ENCODE assay signal across 19 cellular contexts in genomic region chr6:90575267-90575666, GRCh38. TPM values are rescaled to one million over a fixed set of nuclear protein-coding genes. Genes with fewer than 3 reads are reported as not detected.
A peak's percentile ranks its signal among the peaks of the same experiment; 100 is the strongest.
DNase-seq lines count a peak whose midpoint lies in the region; ATAC-seq and TF ChIP-seq lines count a peak whose summit lies in the region.
"Had no signal": no experiment of that assay in that cellular context is flagged by ENCODE, and none has a peak within 500 bp of the region (broad histone marks: within the 10 kb centered on the region; RNA-seq: fewer than 3 reads in every experiment).

No MANE protein-coding gene starts in this region.

- ATAC-seq in GM23338 = peak; percentile 84
- no peak for ATAC-seq in stimulated activated naive B cell treated with anti-CD40 and anti-IgM and Interleukin-4, amounts not matched to agents 10 μg/mL and 1 μg/mL and 100 μg/mL, for 72 hours (replicated peaks)
- ATAC-seq: K562 had no signal

- TF ChIP-seq EP300 in SK-N-SH (IDR thresholded peaks at IDR 0.05; ENCODE audit: borderline replicate concordance in 1 of 2, low read depth in 1 of 2, low read length in 1 of 2) = no peak

- no peak overlapping the region for H3K9ac ChIP-seq in SK-N-SH
- H3K9ac ChIP-seq: BLaER1 had no signal

- H3K79me2 ChIP-seq in GM23338 (replicated peaks; ENCODE audit: insufficient read depth) = peaks cover 82% of the 10 kb centered on the region
- peaks cover 99% of the 10 kb centered on the region for H3K79me2 ChIP-seq in SK-N-SH (ENCODE audit: insufficient read depth)

- H3K4me3 Mint-ChIP-seq in GM23338 (no peak overlapping the region), chondrocyte (ENCODE audit: unreplicated experiment) (no peak overlapping the region)
- H3K4me3 Mint-ChIP-seq in stimulated activated naive B cell treated with anti-CD40 and anti-IgM and Interleukin-4, amounts not matched to agents 10 μg/mL and 1 μg/mL and 100 μg/mL, for 72 hours = no peak overlapping the region
- H3K4me3 Mint-ChIP-seq: CD4-positive, CD25-positive, alpha-beta regulatory T cell had no signal

- DNase-seq in GM23338 (ENCODE audit: low spot score) (peak; percentile 30), chondrocyte (ENCODE audit: low spot score) (no peak), iPS-NIHi7 (ENCODE audit: extremely low spot score) (peak; percentile 31), DMS 273 treated with DMSO at 0.1 percent for 48 hours (lab: John Stamatoyannopoulos, UW) (no peak), SK-N-SH (no peak), NCI-H69 (lab: John Stamatoyannopoulos, UW) (no peak)
- DNase-seq in stimulated activated naive B cell treated with anti-CD40 and anti-IgM and Interleukin-4, amounts not matched to agents 10 μg/mL and 1 μg/mL and 100 μg/mL, for 72 hours = no peak
- DNase-seq: CD4-positive, CD25-positive, alpha-beta regulatory T cell; COR-L47; DMS79; GF-D8; NCI-H1105; NCI-H1436 treated with DMSO at 0.1 percent for 48 hours; NCI-H187 treated with DMSO at 0.1 percent for 48 hours; NCI-H2171 treated with DMSO at 0.1 percent for 48 hours; NCI-H524; NCI-H774 had no signal

- H3K4me2 ChIP-seq in GM23338 (no peak overlapping the region), SK-N-SH (no peak overlapping the region)
- H3K4me2 ChIP-seq: BLaER1 had no signal

- H3K9me3 Mint-ChIP-seq in GM23338 = no peaks in the 10 kb centered on the region
- H3K9me3 Mint-ChIP-seq in chondrocyte (ENCODE audit: low read depth) = no peaks in the 10 kb centered on the region
- H3K9me3 Mint-ChIP-seq in stimulated activated naive B cell treated with anti-CD40 and anti-IgM and Interleukin-4, amounts not matched to agents 10 μg/mL and 1 μg/mL and 100 μg/mL, for 72 hours = no peaks in the 10 kb centered on the region
- H3K9me3 Mint-ChIP-seq: CD4-positive, CD25-positive, alpha-beta regulatory T cell had no signal

- CTCF ChIA-PET in SK-N-SH (lab: Yijun Ruan, JAX) = no interaction called here

- H3K36me3 ChIP-seq in GM23338 (ENCODE audit: insufficient read depth) (no peaks in the 10 kb centered on the region), SK-N-SH (replicated peaks in 1 of 2; ENCODE audit: control insufficient read depth in 1 of 2, insufficient read depth in 2 of 2, low read length in 1 of 2) (peaks cover 26 to 27% of the 10 kb centered on the region in 2 experiments)

- H3K4me3 ChIP-seq in GM23338 = no peak overlapping the region
- no peak overlapping the region for H3K4me3 ChIP-seq in SK-N-SH (ENCODE audit: low read depth in 2 of 2, low read length in 1 of 2)
- H3K4me3 ChIP-seq: BLaER1, K562 had no signal

- POLR2A ChIA-PET in SK-N-SH (lab: Yijun Ruan, JAX) = no interaction called here

- H4K20me1 ChIP-seq in GM23338 (replicated peaks; ENCODE audit: insufficient read depth) (peaks cover 46% of the 10 kb centered on the region), SK-N-SH (ENCODE audit: insufficient read depth) (peaks cover 64% of the 10 kb centered on the region)

- H3K27ac Mint-ChIP-seq in GM23338 = no peak overlapping the region
- H3K27ac Mint-ChIP-seq in chondrocyte (ENCODE audit: unreplicated experiment) = peak overlapping the region; percentile 25
- peak overlapping the region; percentile 48 for H3K27ac Mint-ChIP-seq in stimulated activated naive B cell treated with anti-CD40 and anti-IgM and Interleukin-4, amounts not matched to agents 10 μg/mL and 1 μg/mL and 100 μg/mL, for 72 hours
- H3K27ac Mint-ChIP-seq: CD4-positive, CD25-positive, alpha-beta regulatory T cell had no signal

- H3K4me1 ChIP-seq in GM23338 (ENCODE audit: insufficient read depth) = peaks cover 10% of the 10 kb centered on the region; the same call in 1 of the 2 replicates
- no peaks in the 10 kb centered on the region; a peak in 1 of 4 replicates for H3K4me1 ChIP-seq in SK-N-SH (ENCODE audit: control insufficient read depth in 1 of 2, insufficient read depth in 2 of 2, low read depth in 1 of 2, low read length in 1 of 2)
- H3K4me1 ChIP-seq: BLaER1 had no signal

- no peaks in the 10 kb centered on the region for H3K36me3 Mint-ChIP-seq in GM23338 (ENCODE audit: low read depth)
- H3K36me3 Mint-ChIP-seq in chondrocyte (ENCODE audit: low read depth) = peaks cover 3% of the 10 kb centered on the region
- peaks cover 5 to 7% of the 10 kb centered on the region in 2 donors for H3K36me3 Mint-ChIP-seq in stimulated activated naive B cell treated with anti-CD40 and anti-IgM and Interleukin-4, amounts not matched to agents 10 μg/mL and 1 μg/mL and 100 μg/mL, for 72 hours

- no peaks in the 10 kb centered on the region for H3K9me3 ChIP-seq in SK-N-SH
- H3K9me3 ChIP-seq: BLaER1 had no signal

- H3K27ac ChIP-seq in GM23338 (ENCODE audit: low read depth) (no peak overlapping the region), SK-N-SH (ENCODE audit: low read depth in 2 of 2, low read length in 1 of 2) (peak overlapping the region in 1 of 2 experiments; percentile 13; a peak in 1 of 4 replicates)
- H3K27ac ChIP-seq: BLaER1 had no signal

- TF ChIP-seq CTCF in GM23338 (conservative IDR thresholded peaks at IDR 0.05; ENCODE audit: low read depth in 2 of 2) (no peak), chondrocyte (IDR thresholded peaks at IDR 0.05) (no peak), SK-N-SH (IDR thresholded peaks at IDR 0.05) (no peak)

- WGBS in SK-N-SH (ENCODE audit: low lambda C conversion rate) = 100% methylated on average over 3 of the region's 3 CpGs

- H3K27me3 Mint-ChIP-seq in GM23338 (ENCODE audit: insufficient read depth, low read depth, poor library complexity) = no peaks in the 10 kb centered on the region
- no peaks in the 10 kb centered on the region for H3K27me3 Mint-ChIP-seq in chondrocyte (ENCODE audit: low read depth)
- no peaks in the 10 kb centered on the region for H3K27me3 Mint-ChIP-seq in stimulated activated naive B cell treated with anti-CD40 and anti-IgM and Interleukin-4, amounts not matched to agents 10 μg/mL and 1 μg/mL and 100 μg/mL, for 72 hours
- H3K27me3 Mint-ChIP-seq: CD4-positive, CD25-positive, alpha-beta regulatory T cell had no signal

- H3F3A ChIP-seq in GM23338 (replicated peaks; ENCODE audit: low read depth) = no peaks in the 10 kb centered on the region
- no peaks in the 10 kb centered on the region for H3F3A ChIP-seq in SK-N-SH (replicated peaks; ENCODE audit: insufficient read depth)

- H2AFZ ChIP-seq in GM23338 (no peak overlapping the region), SK-N-SH (ENCODE audit: low read depth) (no peak overlapping the region)

- H3K27me3 ChIP-seq in GM23338 (ENCODE audit: insufficient read depth) = no peaks in the 10 kb centered on the region
- no peaks in the 10 kb centered on the region for H3K27me3 ChIP-seq in SK-N-SH (ENCODE audit: insufficient read depth)
- H3K27me3 ChIP-seq: BLaER1 had no signal

- H3K9me2 ChIP-seq in GM23338 (ENCODE audit: insufficient read depth) (no peaks in the 10 kb centered on the region), SK-N-SH (no peaks in the 10 kb centered on the region)

- TF ChIP-seq RAD21 in SK-N-SH (IDR thresholded peaks at IDR 0.05; ENCODE audit: low read length) = no peak

- no peaks in the 10 kb centered on the region for H3K4me1 Mint-ChIP-seq in GM23338
- peaks cover 9% of the 10 kb centered on the region for H3K4me1 Mint-ChIP-seq in chondrocyte (ENCODE audit: low read depth)
- H3K4me1 Mint-ChIP-seq in stimulated activated naive B cell treated with anti-CD40 and anti-IgM and Interleukin-4, amounts not matched to agents 10 μg/mL and 1 μg/mL and 100 μg/mL, for 72 hours = peaks cover 5 to 8% of the 10 kb centered on the region in 2 donors

TF ChIP-seq in GM23338, 12 proteins besides CTCF, POLR2A, EP300 and RAD21:
- TF ChIP-seq ZNF331 (CRISPR knock-in tag; IDR thresholded peaks at IDR 0.05; ENCODE audit: low read depth) = no peak

TF ChIP-seq in SK-N-SH, 30 proteins besides CTCF, POLR2A, EP300 and RAD21 (continues in another document):
- no peak for TF ChIP-seq NRF1 (IDR thresholded peaks at IDR 0.05; ENCODE audit: low read depth, low read length)
- TF ChIP-seq MAX (IDR thresholded peaks at IDR 0.05; ENCODE audit: low read depth) = no peak
- TF ChIP-seq REST (IDR thresholded peaks at IDR 0.05; ENCODE audit: low read depth, low read length) = no peak
- no peak for TF ChIP-seq RFX5 (IDR thresholded peaks at IDR 0.05; ENCODE audit: low read length)
- TF ChIP-seq FOXJ3 (CRISPR knock-in tag; IDR thresholded peaks at IDR 0.05) = no peak
- TF ChIP-seq MEF2A (IDR thresholded peaks at IDR 0.05; ENCODE audit: borderline replicate concordance, low read depth) = no peak

RNA-seq across cellular contexts. Expression of gene MAP3K7, which starts 11.6 kb away (rescaled TPM):
- total RNA-seq in GM23338 (2014; rRNA removed; shearing (Covaris generic)) = 40.9 and 47.1 TPM in 2 replicates
- polyA plus RNA-seq in GM23338 (2016; fragmentation: Nextera tagmentation; extraction: Ambion mirVana) (29.6 and 33.2 TPM in 2 replicates), SK-N-SH (2012; rRNA removed) (21.1 and 28.8 TPM in 2 replicates)
- total RNA-seq in chondrocyte = 25.2 to 31.1 TPM (median 26.0 TPM) in 3 replicates
- polyA plus RNA-seq in SK-N-SH (2012; cell fraction: cytosol; rRNA removed) = 28.9 and 32.2 TPM in 2 replicates
- polyA plus RNA-seq in SK-N-SH (2012; cell fraction: nucleus; rRNA removed) = 23.7 and 45.3 TPM in 2 replicates

Comparison
In these comparisons a context has a peak if more than half of its experiments do, and no peak if none do; other contexts are left out.
1. DNase-seq: peak in GM23338 (single experiment) and iPS-NIHi7 (single experiment); none in chondrocyte (single experiment), stimulated activated naive B cell treated with anti-CD40 and anti-IgM and Interleukin-4, amounts not matched to agents 10 μg/mL and 1 μg/mL and 100 μg/mL, for 72 hours (single experiment), DMS 273 treated with DMSO at 0.1 percent for 48 hours (single experiment), SK-N-SH (single experiment) and NCI-H69 (single experiment).